In the genomic region with DNA sequence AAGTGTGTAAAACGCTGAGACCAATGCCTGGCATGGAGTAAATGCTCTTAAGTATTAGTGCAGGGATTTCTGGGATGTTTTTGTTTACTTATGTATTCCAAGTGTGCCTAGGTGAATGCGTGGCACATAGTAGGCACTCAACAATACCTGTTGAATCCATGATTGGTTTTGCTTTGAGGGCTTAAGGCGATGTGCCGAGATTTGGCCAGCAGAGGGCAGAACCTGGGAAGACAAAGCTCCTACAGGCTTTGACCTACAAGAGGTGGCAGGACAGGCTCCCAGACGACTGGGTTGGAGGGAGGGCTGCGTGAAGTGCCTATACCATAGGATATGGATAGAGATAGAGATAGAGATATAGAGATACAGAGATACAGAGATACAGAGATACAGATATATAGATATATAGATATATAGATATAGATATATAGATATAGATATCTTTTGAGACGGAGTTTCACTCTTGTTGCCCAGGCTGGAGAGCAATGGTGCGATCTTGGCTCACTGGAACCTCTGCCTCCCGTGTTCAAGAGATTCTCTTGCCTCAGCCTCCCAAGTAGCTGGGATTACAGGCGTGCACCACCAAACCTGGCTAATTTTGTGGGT, we compare ENCODE assay signal across 8 cellular contexts. TPM values are rescaled to one million over a fixed set of nuclear protein-coding genes. Genes with fewer than 3 reads are reported as not detected.
DNase-seq lines count a peak whose midpoint lies in the region; ATAC-seq and TF ChIP-seq lines count a peak whose summit lies in the region.

No MANE protein-coding gene starts in this region.

- DNase-seq in AG04449 (ENCODE audit: low read depth, low spot score) (no peak), GM20000 (ENCODE audit: low spot score) (peak; percentile 77), NCI-H460 (ENCODE audit: extremely low read depth, low read depth) (peak; percentile 52), cerebellar cortex (ENCODE audit: low spot score) (peak; percentile 52)
- DNase-seq in activated CD4-positive, CD25-positive, alpha-beta regulatory T cell treated with anti-CD3 and anti-CD28 coated beads, Interleukin-2, amount 50 U/mL, for 72 hours, result peak; percentile 59
- DNase-seq in stimulated activated CD8-positive, alpha-beta memory T cell treated with anti-CD3 and anti-CD28 coated beads, Interleukin-12 subunit alpha, Interleukin-12 subunit beta, amount 100 ng/mL, for 24 hours (ENCODE audit: extremely low read depth), result peak; percentile 10

- POLR2A ChIA-PET in AG04449 (lab: Yijun Ruan, JAX), result no interaction called here

- H3K36me3 ChIP-seq in liver (ENCODE audit: control insufficient read depth in 4 of 4, insufficient read depth in 3 of 4, low read depth in 1 of 4, low read length in 3 of 4), result peaks cover 0 to 4% (median 2%) of the 10 kb centered on the region in 4 donors

- H3K27me3 ChIP-seq in liver (ENCODE audit: control insufficient read depth in 4 of 4, insufficient read depth in 4 of 4, low read length in 3 of 4), result no peaks in the 10 kb centered on the region

- H3K4me3 ChIP-seq in AG04449 (ENCODE audit: low read depth, low read length) (no peak overlapping the region), liver (ENCODE audit: low read depth in 1 of 3, low read length in 3 of 3) (no peak overlapping the region)

- peak; percentile 87 for TF ChIP-seq CTCF in AG04449 (IDR thresholded peaks at IDR 0.05; ENCODE audit: insufficient read depth, low read length, missing control alignments)
- peak; percentile 84 for TF ChIP-seq CTCF in GM20000 (IDR thresholded peaks at IDR 0.05; ENCODE audit: extremely low read depth, missing control alignments)
- TF ChIP-seq CTCF in liver (IDR thresholded peaks at IDR 0.05; ENCODE audit: low read depth, low read length, missing input control), result peak; percentile 71

- H3K27ac ChIP-seq in liver (ENCODE audit: low read depth in 1 of 2, low read length in 2 of 2), result no peak overlapping the region

- CTCF ChIA-PET in AG04449 (lab: Yijun Ruan, JAX), result interaction anchor here (0.6 to 23.0 kb wide), 43 partner anchors 9 to 795 kb away, joined by 3 to 674 read pairs (median 6); a partner anchor contains a TSS

- no peaks in the 10 kb centered on the region for H3K9me3 ChIP-seq in liver (ENCODE audit: control insufficient read depth in 4 of 4, low read length in 3 of 4)

- no peak overlapping the region for H3K9ac ChIP-seq in liver (ENCODE audit: low read depth in 1 of 2, low read length in 2 of 2)

- TF ChIP-seq RAD21 in liver (IDR thresholded peaks at IDR 0.05), result peak; percentile 90

- WGBS in liver, result 39% methylated on average over 10 of the region's 10 CpGs

- no peaks in the 10 kb centered on the region for H3K4me1 ChIP-seq in liver (ENCODE audit: control insufficient read depth in 4 of 4, insufficient read depth in 4 of 4, low read length in 3 of 4)

- no peak for ATAC-seq in HG02840 (IDR thresholded peaks at IDR 0.05; ENCODE audit: low FRiP score, unreplicated experiment)

TF ChIP-seq in liver, 16 proteins besides CTCF, POLR2A, EP300 and RAD21:
- no peak for TF ChIP-seq TAF1 (conservative IDR thresholded peaks at IDR 0.05)
- no peak for TF ChIP-seq SP1 (IDR thresholded peaks at IDR 0.05)
- no peak for TF ChIP-seq NR2F2 (IDR thresholded peaks at IDR 0.05)
- TF ChIP-seq GABPA (IDR thresholded peaks at IDR 0.05 in 1 of 2, conservative IDR thresholded peaks at IDR 0.05 in 1 of 2), result no peak
- no peak for TF ChIP-seq EGR1 (IDR thresholded peaks at IDR 0.05; ENCODE audit: low read depth in 2 of 2)
- TF ChIP-seq, protein P1, sequence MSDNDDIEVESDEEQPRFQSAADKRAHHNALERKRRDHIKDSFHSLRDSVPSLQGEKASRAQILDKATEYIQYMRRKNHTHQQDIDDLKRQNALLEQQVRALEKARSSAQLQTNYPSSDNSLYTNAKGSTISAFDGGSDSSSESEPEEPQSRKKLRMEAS (IDR thresholded peaks at IDR 0.05), result no peak
- TF ChIP-seq, protein P2, sequence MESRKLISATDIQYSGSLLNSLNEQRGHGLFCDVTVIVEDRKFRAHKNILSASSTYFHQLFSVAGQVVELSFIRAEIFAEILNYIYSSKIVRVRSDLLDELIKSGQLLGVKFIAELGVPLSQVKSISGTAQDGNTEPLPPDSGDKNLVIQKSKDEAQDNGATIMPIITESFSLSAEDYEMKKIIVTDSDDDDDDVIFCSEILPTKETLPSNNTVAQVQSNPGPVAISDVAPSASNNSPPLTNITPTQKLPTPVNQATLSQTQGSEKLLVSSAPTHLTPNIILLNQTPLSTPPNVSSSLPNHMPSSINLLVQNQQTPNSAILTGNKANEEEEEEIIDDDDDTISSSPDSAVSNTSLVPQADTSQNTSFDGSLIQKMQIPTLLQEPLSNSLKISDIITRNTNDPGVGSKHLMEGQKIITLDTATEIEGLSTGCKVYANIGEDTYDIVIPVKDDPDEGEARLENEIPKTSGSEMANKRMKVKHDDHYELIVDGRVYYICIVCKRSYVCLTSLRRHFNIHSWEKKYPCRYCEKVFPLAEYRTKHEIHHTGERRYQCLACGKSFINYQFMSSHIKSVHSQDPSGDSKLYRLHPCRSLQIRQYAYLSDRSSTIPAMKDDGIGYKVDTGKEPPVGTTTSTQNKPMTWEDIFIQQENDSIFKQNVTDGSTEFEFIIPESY (IDR thresholded peaks at IDR 0.05), result no peak
- TF ChIP-seq HNF4G (IDR thresholded peaks at IDR 0.05), result no peak
- TF ChIP-seq YY1 (IDR thresholded peaks at IDR 0.05), result no peak
- TF ChIP-seq, protein P3, sequence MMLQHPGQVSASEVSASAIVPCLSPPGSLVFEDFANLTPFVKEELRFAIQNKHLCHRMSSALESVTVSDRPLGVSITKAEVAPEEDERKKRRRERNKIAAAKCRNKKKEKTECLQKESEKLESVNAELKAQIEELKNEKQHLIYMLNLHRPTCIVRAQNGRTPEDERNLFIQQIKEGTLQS (IDR thresholded peaks at IDR 0.05), result no peak
TF ChIP-seq in liver: peak in this region for 0.

RNA-seq across cellular contexts. Expression of a gene that starts 13.9 kb away (rescaled TPM):
- not detected in 2 replicates for total RNA-seq in NCI-H460 (2014; rRNA removed; shearing (Covaris generic))
- not detected in 2 replicates for polyA plus RNA-seq in NCI-H460 (2014; cell fraction: nucleus; rRNA removed)
- 10 to 100 TPM in 1 of 2 donors, 1 to 10 TPM in 1; 5.4 to 22.9 TPM for total RNA-seq in liver
- polyA plus RNA-seq in liver, result 1 to 10 TPM; 1.4 to 2.2 TPM

RNA-seq across cellular contexts. Expression of a gene that starts 40.0 kb away (rescaled TPM):
- 2.1 and 5.1 TPM in 2 replicates for total RNA-seq in NCI-H460 (2014; rRNA removed; shearing (Covaris generic))
- polyA plus RNA-seq in NCI-H460 (2014; cell fraction: nucleus; rRNA removed), result 4.3 and 5.8 TPM in 2 replicates
- 1 to 10 TPM; 5.0 to 6.7 TPM for total RNA-seq in liver
- 1 to 10 TPM; 2.3 to 7.9 TPM for polyA plus RNA-seq in liver

RNA-seq across cellular contexts. Expression of a gene that starts 55.2 kb away (rescaled TPM):
- 2.1 TPM in 2 replicates for total RNA-seq in NCI-H460 (2014; rRNA removed; shearing (Covaris generic))
- polyA plus RNA-seq in NCI-H460 (2014; cell fraction: nucleus; rRNA removed), result 0.32 and 0.44 TPM in 2 replicates
- total RNA-seq in liver, result 1 to 10 TPM; 1.3 to 8.2 TPM
- polyA plus RNA-seq in liver, result 1 to 10 TPM in 1 of 2 donors, under 1 TPM in 1; 0.33 to 1.0 TPM
